Comparison of ENCODE assay signal across 9 cellular contexts in the genomic region with DNA sequence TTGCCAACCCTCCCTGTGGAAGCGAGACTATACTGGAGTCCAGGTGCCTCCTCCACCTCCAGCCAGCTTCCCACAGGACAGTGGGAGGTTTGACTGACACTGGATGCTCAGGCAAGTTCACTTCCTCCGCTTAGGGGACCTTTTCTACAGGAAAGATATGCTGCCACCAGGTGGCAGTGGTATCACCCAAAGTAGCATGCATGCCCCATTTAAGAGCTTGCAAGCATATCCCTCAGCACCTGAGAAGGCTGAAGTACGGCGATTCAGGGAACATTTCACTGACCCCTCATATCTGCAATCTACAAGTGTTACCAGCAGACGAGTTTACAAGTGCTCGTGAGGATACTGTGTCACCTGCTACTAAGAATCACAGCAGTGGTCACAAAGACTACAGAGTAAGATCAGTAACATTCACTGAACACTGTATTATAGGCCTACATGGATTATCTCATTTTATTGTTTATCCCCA.
DNase-seq lines count a peak whose midpoint lies in the region; ATAC-seq and TF ChIP-seq lines count a peak whose summit lies in the region.
"Had no signal": no experiment of that assay in that cellular context is flagged by ENCODE, and none has a peak within 500 bp of the region (broad histone marks: within the 10 kb centered on the region; RNA-seq: fewer than 3 reads in every experiment).

No MANE protein-coding gene starts in this region.

- TF ChIP-seq CTCF in GM12873 (IDR thresholded peaks at IDR 0.05; ENCODE audit: insufficient read depth, low read depth, low read length, missing control alignments) (peak; percentile 91), right atrium auricular region (IDR thresholded peaks at IDR 0.05) (peak; percentile 63 to 81)

- intact Hi-C loops in sciatic nerve (cut with DNase I): no loop called here

- H3K4me3 ChIP-seq in right atrium auricular region: no peak overlapping the region
- H3K4me3 ChIP-seq: skin epidermis had no signal

- H3K36me3 ChIP-seq in right atrium auricular region: peaks cover 9% of the 10 kb centered on the region

- H3K4me1 ChIP-seq in right atrium auricular region: peaks cover 0 to 3% of the 10 kb centered on the region in 2 donors

- no peaks in the 10 kb centered on the region for H3K27me3 ChIP-seq in right atrium auricular region

- DNase-seq in NCI-H1092 treated with DMSO at 0.1 percent for 48 hours (lab: John Stamatoyannopoulos, UW) (peak; percentile 41), T follicular helper cell (ENCODE audit: low read depth) (peak; percentile 55), amniotic epithelial cell (ENCODE audit: low read depth) (peak; percentile 71), right atrium auricular region (ENCODE audit: low spot score) (peak; percentile 83), sciatic nerve (ENCODE audit: low spot score) (peak; percentile 80)

- ATAC-seq in HG02571 (IDR thresholded peaks at IDR 0.05; ENCODE audit: unreplicated experiment) (peak; percentile 71), sciatic nerve (peak; percentile 87), GM18861 (IDR thresholded peaks at IDR 0.05; ENCODE audit: unreplicated experiment) (no peak)

- no peaks in the 10 kb centered on the region for H3K9me3 ChIP-seq in right atrium auricular region

- H3K27ac ChIP-seq in right atrium auricular region: no peak overlapping the region
- H3K27ac ChIP-seq: skin epidermis had no signal
